Comparison of ENCODE assay signal across 1 cellular context in the genomic region with DNA sequence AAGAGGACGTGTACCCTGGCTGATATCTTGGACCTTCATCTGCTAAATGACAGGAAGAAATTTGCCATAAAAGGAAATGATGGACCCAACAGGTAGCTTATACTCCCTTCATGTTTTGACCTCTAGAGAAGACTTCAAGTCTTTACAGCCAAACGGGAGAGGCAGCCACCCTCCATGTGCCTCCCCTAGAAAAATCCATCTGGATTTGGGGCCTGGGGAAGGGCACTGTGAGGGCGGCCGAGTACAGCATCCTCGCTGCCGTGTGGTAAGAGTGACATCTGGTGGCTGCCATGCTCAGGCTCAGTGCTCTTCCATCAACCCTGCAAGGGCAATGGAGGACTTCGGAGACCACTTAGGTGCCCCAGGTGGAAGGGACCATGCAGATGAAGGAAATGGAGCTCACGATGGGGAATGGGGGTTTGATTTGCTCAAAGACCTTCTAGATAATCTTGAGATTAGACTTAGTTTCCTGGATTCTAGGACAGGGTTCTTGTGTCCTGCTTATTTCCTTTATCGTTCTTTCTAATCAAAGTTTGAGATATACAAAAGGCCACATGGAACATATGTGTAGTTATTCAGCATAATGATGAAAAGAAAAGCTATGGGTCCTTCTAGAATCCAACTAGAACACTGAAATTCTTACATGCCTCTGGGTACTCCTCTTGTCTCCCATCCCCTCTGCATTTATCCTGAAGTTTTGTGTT.
TF ChIP-seq lines count a peak whose summit lies in the region.

No MANE protein-coding gene starts in this region.

TF ChIP-seq in HEK293, 187 proteins besides CTCF, POLR2A, EP300 and RAD21 (continued from another document):
- TF ChIP-seq, protein P1, sequence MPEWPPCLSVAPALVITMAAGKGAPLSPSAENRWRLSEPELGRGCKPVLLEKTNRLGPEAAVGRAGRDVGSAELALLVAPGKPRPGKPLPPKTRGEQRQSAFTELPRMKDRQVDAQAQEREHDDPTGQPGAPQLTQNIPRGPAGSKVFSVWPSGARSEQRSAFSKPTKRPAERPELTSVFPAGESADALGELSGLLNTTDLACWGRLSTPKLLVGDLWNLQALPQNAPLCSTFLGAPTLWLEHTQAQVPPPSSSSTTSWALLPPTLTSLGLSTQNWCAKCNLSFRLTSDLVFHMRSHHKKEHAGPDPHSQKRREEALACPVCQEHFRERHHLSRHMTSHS (tag by site-specific recombination; IDR thresholded peaks at IDR 0.05), result no peak
- TF ChIP-seq ZNF785 (tag by site-specific recombination; IDR thresholded peaks at IDR 0.05) (no peak), ZNF449 (tag by site-specific recombination; IDR thresholded peaks at IDR 0.05) (no peak), ZNF560 (tag by site-specific recombination; IDR thresholded peaks at IDR 0.05; ENCODE audit: borderline replicate concordance) (no peak), ZFP37 (tag by site-specific recombination; IDR thresholded peaks at IDR 0.05) (no peak), ZSCAN16 (tag by site-specific recombination; IDR thresholded peaks at IDR 0.05) (no peak), OVOL3 (tag by site-specific recombination; IDR thresholded peaks at IDR 0.05) (no peak), ZNF223 (tag by site-specific recombination; IDR thresholded peaks at IDR 0.05) (no peak), ZNF571 (tag by site-specific recombination; IDR thresholded peaks at IDR 0.05) (no peak), ZNF114 (tag by site-specific recombination; IDR thresholded peaks at IDR 0.05) (no peak), ZNF239 (tag by site-specific recombination; IDR thresholded peaks at IDR 0.05) (no peak), ZNF274 (IDR thresholded peaks at IDR 0.05; ENCODE audit: low read length) (no peak), ZNF274 (tag by site-specific recombination; IDR thresholded peaks at IDR 0.05; ENCODE audit: borderline replicate concordance) (no peak), ZBTB8A (tag by site-specific recombination; IDR thresholded peaks at IDR 0.05) (peak; percentile 46; the same call in 1 of the 2 replicates), ZBTB21 (tag by site-specific recombination; IDR thresholded peaks at IDR 0.05) (no peak), ZNF404 (tag by site-specific recombination; IDR thresholded peaks at IDR 0.05) (no peak), ZSCAN5A (tag by site-specific recombination; IDR thresholded peaks at IDR 0.05) (no peak), ZBTB17 (tag by site-specific recombination; IDR thresholded peaks at IDR 0.05) (peak; percentile 75), ZNF23 (tag by site-specific recombination; IDR thresholded peaks at IDR 0.05; ENCODE audit: borderline replicate concordance) (no peak), ZNF416 (tag by site-specific recombination; IDR thresholded peaks at IDR 0.05) (no peak)
- TF ChIP-seq, protein P2, sequence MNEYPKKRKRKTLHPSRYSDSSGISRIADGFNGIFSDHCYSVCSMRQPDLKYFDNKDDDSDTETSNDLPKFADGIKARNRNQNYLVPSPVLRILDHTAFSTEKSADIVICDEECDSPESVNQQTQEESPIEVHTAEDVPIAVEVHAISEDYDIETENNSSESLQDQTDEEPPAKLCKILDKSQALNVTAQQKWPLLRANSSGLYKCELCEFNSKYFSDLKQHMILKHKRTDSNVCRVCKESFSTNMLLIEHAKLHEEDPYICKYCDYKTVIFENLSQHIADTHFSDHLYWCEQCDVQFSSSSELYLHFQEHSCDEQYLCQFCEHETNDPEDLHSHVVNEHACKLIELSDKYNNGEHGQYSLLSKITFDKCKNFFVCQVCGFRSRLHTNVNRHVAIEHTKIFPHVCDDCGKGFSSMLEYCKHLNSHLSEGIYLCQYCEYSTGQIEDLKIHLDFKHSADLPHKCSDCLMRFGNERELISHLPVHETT (tag by site-specific recombination; IDR thresholded peaks at IDR 0.05), result no peak
- TF ChIP-seq, protein P3, sequence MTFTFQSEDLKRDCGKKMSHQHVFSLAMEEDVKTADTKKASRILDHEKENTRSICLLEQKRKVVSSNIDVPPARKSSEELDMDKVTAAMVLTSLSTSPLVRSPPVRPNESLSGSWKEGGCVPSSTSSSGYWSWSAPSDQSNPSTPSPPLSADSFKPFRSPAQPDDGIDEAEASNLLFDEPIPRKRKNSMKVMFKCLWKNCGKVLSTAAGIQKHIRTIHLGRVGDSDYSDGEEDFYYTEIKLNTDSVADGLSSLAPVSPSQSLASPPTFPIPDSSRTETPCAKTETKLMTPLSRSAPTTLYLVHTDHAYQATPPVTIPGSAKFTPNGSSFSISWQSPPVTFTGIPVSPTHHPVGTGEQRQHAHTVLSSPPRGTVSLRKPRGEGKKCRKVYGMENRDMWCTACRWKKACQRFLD (tag by site-specific recombination; IDR thresholded peaks at IDR 0.05), result no peak
- TF ChIP-seq, protein P4, sequence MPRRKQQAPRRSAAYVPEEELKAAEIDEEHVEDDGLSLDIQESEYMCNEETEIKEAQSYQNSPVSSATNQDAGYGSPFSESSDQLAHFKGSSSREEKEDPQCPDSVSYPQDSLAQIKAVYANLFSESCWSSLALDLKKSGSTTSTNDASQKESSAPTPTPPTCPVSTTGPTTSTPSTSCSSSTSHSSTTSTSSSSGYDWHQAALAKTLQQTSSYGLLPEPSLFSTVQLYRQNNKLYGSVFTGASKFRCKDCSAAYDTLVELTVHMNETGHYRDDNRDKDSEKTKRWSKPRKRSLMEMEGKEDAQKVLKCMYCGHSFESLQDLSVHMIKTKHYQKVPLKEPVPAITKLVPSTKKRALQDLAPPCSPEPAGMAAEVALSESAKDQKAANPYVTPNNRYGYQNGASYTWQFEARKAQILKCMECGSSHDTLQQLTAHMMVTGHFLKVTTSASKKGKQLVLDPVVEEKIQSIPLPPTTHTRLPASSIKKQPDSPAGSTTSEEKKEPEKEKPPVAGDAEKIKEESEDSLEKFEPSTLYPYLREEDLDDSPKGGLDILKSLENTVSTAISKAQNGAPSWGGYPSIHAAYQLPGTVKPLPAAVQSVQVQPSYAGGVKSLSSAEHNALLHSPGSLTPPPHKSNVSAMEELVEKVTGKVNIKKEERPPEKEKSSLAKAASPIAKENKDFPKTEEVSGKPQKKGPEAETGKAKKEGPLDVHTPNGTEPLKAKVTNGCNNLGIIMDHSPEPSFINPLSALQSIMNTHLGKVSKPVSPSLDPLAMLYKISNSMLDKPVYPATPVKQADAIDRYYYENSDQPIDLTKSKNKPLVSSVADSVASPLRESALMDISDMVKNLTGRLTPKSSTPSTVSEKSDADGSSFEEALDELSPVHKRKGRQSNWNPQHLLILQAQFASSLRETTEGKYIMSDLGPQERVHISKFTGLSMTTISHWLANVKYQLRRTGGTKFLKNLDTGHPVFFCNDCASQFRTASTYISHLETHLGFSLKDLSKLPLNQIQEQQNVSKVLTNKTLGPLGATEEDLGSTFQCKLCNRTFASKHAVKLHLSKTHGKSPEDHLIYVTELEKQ (tag by site-specific recombination; IDR thresholded peaks at IDR 0.05; ENCODE audit: borderline replicate concordance), result no peak
TF ChIP-seq in HEK293: peak in this region for 4.
